1 cellular context compared by ENCODE assay signal in the genomic region with DNA sequence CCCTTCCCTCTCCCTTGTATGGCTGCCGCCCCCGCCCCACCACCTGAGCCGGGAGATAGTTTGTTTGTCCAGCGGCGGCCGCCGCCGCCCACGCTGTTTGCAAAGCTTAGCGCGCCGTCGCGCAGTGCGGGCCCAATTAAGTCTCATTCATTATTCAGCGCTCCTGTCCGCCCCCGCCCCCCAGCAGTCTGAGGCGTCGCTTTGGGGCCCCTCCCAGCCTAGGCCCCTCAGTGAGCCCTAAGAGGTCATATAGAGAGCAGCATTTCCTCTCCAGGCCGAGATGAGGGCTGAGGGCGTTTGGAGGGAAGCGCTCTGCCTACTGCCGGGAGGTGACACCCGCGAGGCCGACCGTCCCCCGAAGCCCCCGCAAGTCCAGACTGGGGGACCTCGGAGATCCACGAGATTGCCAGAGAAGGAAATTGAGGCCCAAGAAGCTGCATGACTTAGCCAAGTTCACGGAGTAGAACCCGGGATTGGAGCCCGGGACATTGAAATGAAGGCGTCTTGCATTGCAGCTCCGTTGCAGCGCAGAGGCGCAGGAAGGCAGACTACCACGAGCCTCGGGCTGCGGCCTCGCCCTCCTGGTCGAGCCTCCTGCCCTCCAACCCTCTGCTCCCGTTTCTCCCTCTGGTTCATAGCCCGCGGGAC.
TF ChIP-seq lines count a peak whose summit lies in the region.

A gene (plus strand): TSS at position 230 of the 648 bp plus-strand sequence. CDS start 1,985 bp downstream, outside the sequence.

TF ChIP-seq in HepG2, 621 proteins besides CTCF, POLR2A, EP300 and RAD21 (continues in another document):
- TF ChIP-seq, protein P1, sequence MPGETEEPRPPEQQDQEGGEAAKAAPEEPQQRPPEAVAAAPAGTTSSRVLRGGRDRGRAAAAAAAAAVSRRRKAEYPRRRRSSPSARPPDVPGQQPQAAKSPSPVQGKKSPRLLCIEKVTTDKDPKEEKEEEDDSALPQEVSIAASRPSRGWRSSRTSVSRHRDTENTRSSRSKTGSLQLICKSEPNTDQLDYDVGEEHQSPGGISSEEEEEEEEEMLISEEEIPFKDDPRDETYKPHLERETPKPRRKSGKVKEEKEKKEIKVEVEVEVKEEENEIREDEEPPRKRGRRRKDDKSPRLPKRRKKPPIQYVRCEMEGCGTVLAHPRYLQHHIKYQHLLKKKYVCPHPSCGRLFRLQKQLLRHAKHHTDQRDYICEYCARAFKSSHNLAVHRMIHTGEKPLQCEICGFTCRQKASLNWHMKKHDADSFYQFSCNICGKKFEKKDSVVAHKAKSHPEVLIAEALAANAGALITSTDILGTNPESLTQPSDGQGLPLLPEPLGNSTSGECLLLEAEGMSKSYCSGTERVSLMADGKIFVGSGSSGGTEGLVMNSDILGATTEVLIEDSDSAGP (CRISPR knock-in tag; IDR thresholded peaks at IDR 0.05; ENCODE audit: borderline replicate concordance): no peak
- TF ChIP-seq PHF5A (CRISPR knock-in tag; IDR thresholded peaks at IDR 0.05; ENCODE audit: low read depth, unreplicated experiment): no peak
- TF ChIP-seq PHF21A (CRISPR knock-in tag; IDR thresholded peaks at IDR 0.05): peak; percentile 24; the same call in 1 of the 2 replicates
- 0 out of 2 replicates have a peak, but pooled peaks have one; percentile 68 for TF ChIP-seq ZNF44 (CRISPR knock-in tag; IDR thresholded peaks at IDR 0.05)
- no peak for TF ChIP-seq SP5 (CRISPR knock-in tag; IDR thresholded peaks at IDR 0.05; ENCODE audit: borderline replicate concordance, low read depth)
- TF ChIP-seq KDM4B (CRISPR knock-in tag; IDR thresholded peaks at IDR 0.05): no peak
- peak; percentile 74 for TF ChIP-seq ZNF883 (CRISPR knock-in tag; IDR thresholded peaks at IDR 0.05; ENCODE audit: not compliant biosample characterization)
- TF ChIP-seq, protein P2, sequence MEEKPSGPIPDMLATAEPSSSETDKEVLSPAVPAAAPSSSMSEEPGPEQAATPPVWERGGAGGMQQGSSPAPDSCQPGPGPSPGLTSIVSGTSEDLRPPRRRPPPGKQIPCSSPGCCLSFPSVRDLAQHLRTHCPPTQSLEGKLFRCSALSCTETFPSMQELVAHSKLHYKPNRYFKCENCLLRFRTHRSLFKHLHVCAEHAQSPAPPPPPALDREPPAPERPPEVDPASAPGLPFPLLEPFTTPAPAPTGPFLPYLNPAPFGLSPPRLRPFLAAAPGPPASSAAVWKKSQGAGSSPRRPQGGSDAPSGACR (CRISPR knock-in tag; IDR thresholded peaks at IDR 0.05): no peak; the same call in 1 of the 2 replicates
- TF ChIP-seq, protein P3, sequence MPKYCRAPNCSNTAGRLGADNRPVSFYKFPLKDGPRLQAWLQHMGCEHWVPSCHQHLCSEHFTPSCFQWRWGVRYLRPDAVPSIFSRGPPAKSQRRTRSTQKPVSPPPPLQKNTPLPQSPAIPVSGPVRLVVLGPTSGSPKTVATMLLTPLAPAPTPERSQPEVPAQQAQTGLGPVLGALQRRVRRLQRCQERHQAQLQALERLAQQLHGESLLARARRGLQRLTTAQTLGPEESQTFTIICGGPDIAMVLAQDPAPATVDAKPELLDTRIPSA (CRISPR knock-in tag; IDR thresholded peaks at IDR 0.05; ENCODE audit: borderline replicate concordance): no peak
- no peak for TF ChIP-seq TMF1 (CRISPR knock-in tag; IDR thresholded peaks at IDR 0.05; ENCODE audit: low read depth)
- no peak for TF ChIP-seq ETV6 (CRISPR knock-in tag; conservative IDR thresholded peaks at IDR 0.05)
- TF ChIP-seq ZNF329 (CRISPR knock-in tag; IDR thresholded peaks at IDR 0.05; ENCODE audit: low read depth): no peak
- TF ChIP-seq, protein P4, sequence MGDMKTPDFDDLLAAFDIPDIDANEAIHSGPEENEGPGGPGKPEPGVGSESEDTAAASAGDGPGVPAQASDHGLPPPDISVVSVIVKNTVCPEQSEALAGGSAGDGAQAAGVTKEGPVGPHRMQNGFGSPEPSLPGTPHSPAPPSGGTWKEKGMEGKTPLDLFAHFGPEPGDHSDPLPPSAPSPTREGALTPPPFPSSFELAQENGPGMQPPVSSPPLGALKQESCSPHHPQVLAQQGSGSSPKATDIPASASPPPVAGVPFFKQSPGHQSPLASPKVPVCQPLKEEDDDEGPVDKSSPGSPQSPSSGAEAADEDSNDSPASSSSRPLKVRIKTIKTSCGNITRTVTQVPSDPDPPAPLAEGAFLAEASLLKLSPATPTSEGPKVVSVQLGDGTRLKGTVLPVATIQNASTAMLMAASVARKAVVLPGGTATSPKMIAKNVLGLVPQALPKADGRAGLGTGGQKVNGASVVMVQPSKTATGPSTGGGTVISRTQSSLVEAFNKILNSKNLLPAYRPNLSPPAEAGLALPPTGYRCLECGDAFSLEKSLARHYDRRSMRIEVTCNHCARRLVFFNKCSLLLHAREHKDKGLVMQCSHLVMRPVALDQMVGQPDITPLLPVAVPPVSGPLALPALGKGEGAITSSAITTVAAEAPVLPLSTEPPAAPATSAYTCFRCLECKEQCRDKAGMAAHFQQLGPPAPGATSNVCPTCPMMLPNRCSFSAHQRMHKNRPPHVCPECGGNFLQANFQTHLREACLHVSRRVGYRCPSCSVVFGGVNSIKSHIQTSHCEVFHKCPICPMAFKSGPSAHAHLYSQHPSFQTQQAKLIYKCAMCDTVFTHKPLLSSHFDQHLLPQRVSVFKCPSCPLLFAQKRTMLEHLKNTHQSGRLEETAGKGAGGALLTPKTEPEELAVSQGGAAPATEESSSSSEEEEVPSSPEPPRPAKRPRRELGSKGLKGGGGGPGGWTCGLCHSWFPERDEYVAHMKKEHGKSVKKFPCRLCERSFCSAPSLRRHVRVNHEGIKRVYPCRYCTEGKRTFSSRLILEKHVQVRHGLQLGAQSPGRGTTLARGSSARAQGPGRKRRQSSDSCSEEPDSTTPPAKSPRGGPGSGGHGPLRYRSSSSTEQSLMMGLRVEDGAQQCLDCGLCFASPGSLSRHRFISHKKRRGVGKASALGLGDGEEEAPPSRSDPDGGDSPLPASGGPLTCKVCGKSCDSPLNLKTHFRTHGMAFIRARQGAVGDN (CRISPR knock-in tag; IDR thresholded peaks at IDR 0.05): peak; percentile 74
- TF ChIP-seq ZNF724P (CRISPR knock-in tag; IDR thresholded peaks at IDR 0.05; ENCODE audit: borderline replicate concordance): peak; percentile 24; the same call in 1 of the 2 replicates
- no peak for TF ChIP-seq HNRNPK (IDR thresholded peaks at IDR 0.05; ENCODE audit: low read depth, low read length, poor library complexity, severe bottlenecking)
- TF ChIP-seq TOE1 (CRISPR knock-in tag; IDR thresholded peaks at IDR 0.05): no peak
- no peak for TF ChIP-seq ZC3H4 (CRISPR knock-in tag; IDR thresholded peaks at IDR 0.05; ENCODE audit: borderline replicate concordance)
- TF ChIP-seq CENPT (CRISPR knock-in tag; IDR thresholded peaks at IDR 0.05; ENCODE audit: low read depth): no peak
- TF ChIP-seq HOXA3 (CRISPR knock-in tag; IDR thresholded peaks at IDR 0.05): peak; percentile 30; the same call in 1 of the 2 replicates
- 0 out of 2 replicates have a peak, but pooled peaks have one; percentile 18 for TF ChIP-seq ZKSCAN5 (CRISPR knock-in tag; IDR thresholded peaks at IDR 0.05)
- TF ChIP-seq, protein P5, sequence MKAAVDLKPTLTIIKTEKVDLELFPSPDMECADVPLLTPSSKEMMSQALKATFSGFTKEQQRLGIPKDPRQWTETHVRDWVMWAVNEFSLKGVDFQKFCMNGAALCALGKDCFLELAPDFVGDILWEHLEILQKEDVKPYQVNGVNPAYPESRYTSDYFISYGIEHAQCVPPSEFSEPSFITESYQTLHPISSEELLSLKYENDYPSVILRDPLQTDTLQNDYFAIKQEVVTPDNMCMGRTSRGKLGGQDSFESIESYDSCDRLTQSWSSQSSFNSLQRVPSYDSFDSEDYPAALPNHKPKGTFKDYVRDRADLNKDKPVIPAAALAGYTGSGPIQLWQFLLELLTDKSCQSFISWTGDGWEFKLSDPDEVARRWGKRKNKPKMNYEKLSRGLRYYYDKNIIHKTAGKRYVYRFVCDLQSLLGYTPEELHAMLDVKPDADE (CRISPR knock-in tag; IDR thresholded peaks at IDR 0.05): no peak
- TF ChIP-seq MTF1 (CRISPR knock-in tag; IDR thresholded peaks at IDR 0.05): no peak
- TF ChIP-seq ZNF138 (CRISPR knock-in tag; IDR thresholded peaks at IDR 0.05; ENCODE audit: low read depth): peak; percentile 59; the same call in 1 of the 2 replicates
- TF ChIP-seq ZNF878 (CRISPR knock-in tag; IDR thresholded peaks at IDR 0.05): no peak
- no peak for TF ChIP-seq ZNF550 (CRISPR knock-in tag; IDR thresholded peaks at IDR 0.05; ENCODE audit: borderline replicate concordance)
- TF ChIP-seq FIP1L1 (IDR thresholded peaks at IDR 0.05; ENCODE audit: borderline replicate concordance, insufficient read depth, low read depth, low read length): no peak
- TF ChIP-seq SNAPC2 (CRISPR knock-in tag; IDR thresholded peaks at IDR 0.05): no peak
- no peak for TF ChIP-seq ZNF230 (CRISPR knock-in tag; IDR thresholded peaks at IDR 0.05)
- no peak for TF ChIP-seq SRF (IDR thresholded peaks at IDR 0.05; ENCODE audit: low read depth, low read length)
- TF ChIP-seq, protein P6, sequence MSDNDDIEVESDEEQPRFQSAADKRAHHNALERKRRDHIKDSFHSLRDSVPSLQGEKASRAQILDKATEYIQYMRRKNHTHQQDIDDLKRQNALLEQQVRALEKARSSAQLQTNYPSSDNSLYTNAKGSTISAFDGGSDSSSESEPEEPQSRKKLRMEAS (IDR thresholded peaks at IDR 0.05): peak; percentile 62
- no peak for TF ChIP-seq JDP2 (CRISPR knock-in tag; IDR thresholded peaks at IDR 0.05; ENCODE audit: borderline replicate concordance)
- peak; percentile 7; the same call in 1 of the 2 replicates for TF ChIP-seq ZNF598 (CRISPR knock-in tag; IDR thresholded peaks at IDR 0.05; ENCODE audit: borderline replicate concordance)
- TF ChIP-seq, protein P7, sequence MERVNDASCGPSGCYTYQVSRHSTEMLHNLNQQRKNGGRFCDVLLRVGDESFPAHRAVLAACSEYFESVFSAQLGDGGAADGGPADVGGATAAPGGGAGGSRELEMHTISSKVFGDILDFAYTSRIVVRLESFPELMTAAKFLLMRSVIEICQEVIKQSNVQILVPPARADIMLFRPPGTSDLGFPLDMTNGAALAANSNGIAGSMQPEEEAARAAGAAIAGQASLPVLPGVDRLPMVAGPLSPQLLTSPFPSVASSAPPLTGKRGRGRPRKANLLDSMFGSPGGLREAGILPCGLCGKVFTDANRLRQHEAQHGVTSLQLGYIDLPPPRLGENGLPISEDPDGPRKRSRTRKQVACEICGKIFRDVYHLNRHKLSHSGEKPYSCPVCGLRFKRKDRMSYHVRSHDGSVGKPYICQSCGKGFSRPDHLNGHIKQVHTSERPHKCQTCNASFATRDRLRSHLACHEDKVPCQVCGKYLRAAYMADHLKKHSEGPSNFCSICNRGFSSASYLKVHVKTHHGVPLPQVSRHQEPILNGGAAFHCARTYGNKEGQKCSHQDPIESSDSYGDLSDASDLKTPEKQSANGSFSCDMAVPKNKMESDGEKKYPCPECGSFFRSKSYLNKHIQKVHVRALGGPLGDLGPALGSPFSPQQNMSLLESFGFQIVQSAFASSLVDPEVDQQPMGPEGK (CRISPR knock-in tag; IDR thresholded peaks at IDR 0.05): peak; percentile 13; the same call in 1 of the 2 replicates
- 0 out of 2 replicates have a peak, but pooled peaks have one; percentile 83 for TF ChIP-seq NFATC3 (CRISPR knock-in tag; IDR thresholded peaks at IDR 0.05)
- no peak for TF ChIP-seq RFXAP (CRISPR knock-in tag; IDR thresholded peaks at IDR 0.05; ENCODE audit: borderline replicate concordance)
- TF ChIP-seq PCBP1 (IDR thresholded peaks at IDR 0.05; ENCODE audit: borderline replicate concordance, low read depth, low read length): no peak
- TF ChIP-seq TBX2 (CRISPR knock-in tag; IDR thresholded peaks at IDR 0.05; ENCODE audit: borderline replicate concordance): peak; percentile 75
- no peak for TF ChIP-seq ZNF354B (CRISPR knock-in tag; IDR thresholded peaks at IDR 0.05)
- TF ChIP-seq, protein P8, sequence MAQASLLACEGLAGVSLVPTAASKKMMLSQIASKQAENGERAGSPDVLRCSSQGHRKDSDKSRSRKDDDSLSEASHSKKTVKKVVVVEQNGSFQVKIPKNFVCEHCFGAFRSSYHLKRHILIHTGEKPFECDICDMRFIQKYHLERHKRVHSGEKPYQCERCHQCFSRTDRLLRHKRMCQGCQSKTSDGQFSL (CRISPR knock-in tag; IDR thresholded peaks at IDR 0.05): no peak
- no peak for TF ChIP-seq XBP1 (CRISPR knock-in tag; IDR thresholded peaks at IDR 0.05)
- TF ChIP-seq ARNT2 (CRISPR knock-in tag; IDR thresholded peaks at IDR 0.05; ENCODE audit: low read depth): no peak; the same call in 1 of the 2 replicates
- TF ChIP-seq ZNF781 (CRISPR knock-in tag; IDR thresholded peaks at IDR 0.05; ENCODE audit: borderline replicate concordance, not compliant biosample characterization): peak; percentile 15
- TF ChIP-seq ZNF253 (CRISPR knock-in tag; IDR thresholded peaks at IDR 0.05; ENCODE audit: borderline replicate concordance): peak; percentile 47; the same call in 1 of the 2 replicates
- peak; percentile 64; the same call in 1 of the 2 replicates for TF ChIP-seq ZBTB42 (CRISPR knock-in tag; IDR thresholded peaks at IDR 0.05)
- TF ChIP-seq ATF7-NPFF (CRISPR knock-in tag; IDR thresholded peaks at IDR 0.05; ENCODE audit: low read depth): peak; percentile 84; the same call in 1 of the 2 replicates
- 0 out of 2 replicates have a peak, but pooled peaks have one; percentile 30 for TF ChIP-seq SATB2 (CRISPR knock-in tag; IDR thresholded peaks at IDR 0.05)
- TF ChIP-seq, protein P9, sequence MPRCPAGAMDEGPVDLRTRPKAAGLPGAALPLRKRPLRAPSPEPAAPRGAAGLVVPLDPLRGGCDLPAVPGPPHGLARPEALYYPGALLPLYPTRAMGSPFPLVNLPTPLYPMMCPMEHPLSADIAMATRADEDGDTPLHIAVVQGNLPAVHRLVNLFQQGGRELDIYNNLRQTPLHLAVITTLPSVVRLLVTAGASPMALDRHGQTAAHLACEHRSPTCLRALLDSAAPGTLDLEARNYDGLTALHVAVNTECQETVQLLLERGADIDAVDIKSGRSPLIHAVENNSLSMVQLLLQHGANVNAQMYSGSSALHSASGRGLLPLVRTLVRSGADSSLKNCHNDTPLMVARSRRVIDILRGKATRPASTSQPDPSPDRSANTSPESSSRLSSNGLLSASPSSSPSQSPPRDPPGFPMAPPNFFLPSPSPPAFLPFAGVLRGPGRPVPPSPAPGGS (CRISPR knock-in tag; IDR thresholded peaks at IDR 0.05): peak; percentile 58; the same call in 1 of the 2 replicates
- no peak for TF ChIP-seq ZFP1 (CRISPR knock-in tag; IDR thresholded peaks at IDR 0.05)
- TF ChIP-seq ZNF335 (CRISPR knock-in tag; IDR thresholded peaks at IDR 0.05): no peak
- no peak for TF ChIP-seq TEAD2 (CRISPR knock-in tag; IDR thresholded peaks at IDR 0.05)
- 0 out of 2 replicates have a peak, but pooled peaks have one; percentile 10 for TF ChIP-seq ZNF451 (CRISPR knock-in tag; IDR thresholded peaks at IDR 0.05)
- TF ChIP-seq ZNF30 (CRISPR knock-in tag; IDR thresholded peaks at IDR 0.05): 0 out of 2 replicates have a peak, but pooled peaks have one; percentile 9
- TF ChIP-seq SIN3B (IDR thresholded peaks at IDR 0.05; ENCODE audit: low read length): no peak
- TF ChIP-seq, protein P10, sequence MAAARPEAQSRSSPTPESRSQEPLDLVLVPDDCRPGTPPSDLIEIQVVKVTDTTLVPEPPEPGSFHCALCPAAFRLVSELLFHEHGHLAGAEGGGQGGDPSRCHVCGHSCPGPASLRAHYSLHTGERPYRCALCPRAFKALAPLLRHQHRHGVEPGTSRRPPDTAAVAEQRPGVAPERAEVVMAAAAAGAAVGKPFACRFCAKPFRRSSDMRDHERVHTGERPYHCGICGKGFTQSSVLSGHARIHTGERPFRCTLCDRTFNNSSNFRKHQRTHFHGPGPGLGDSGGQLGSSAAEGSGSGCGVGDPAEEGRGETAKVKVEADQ (CRISPR knock-in tag; IDR thresholded peaks at IDR 0.05; ENCODE audit: borderline replicate concordance): 0 out of 2 replicates have a peak, but pooled peaks have one; percentile 18
- TF ChIP-seq FOXA1 (IDR thresholded peaks at IDR 0.05): no peak
- peak; percentile 31; the same call in 1 of the 2 replicates for TF ChIP-seq FOXA1 (CRISPR knock-in tag; IDR thresholded peaks at IDR 0.05)
- TF ChIP-seq MAFK (conservative IDR thresholded peaks at IDR 0.05 in 1 of 2, IDR thresholded peaks at IDR 0.05 in 1 of 2; ENCODE audit: low read length in 2 of 2): no peak
